ENCODE assay signal across 8 cellular contexts in the genomic region with DNA sequence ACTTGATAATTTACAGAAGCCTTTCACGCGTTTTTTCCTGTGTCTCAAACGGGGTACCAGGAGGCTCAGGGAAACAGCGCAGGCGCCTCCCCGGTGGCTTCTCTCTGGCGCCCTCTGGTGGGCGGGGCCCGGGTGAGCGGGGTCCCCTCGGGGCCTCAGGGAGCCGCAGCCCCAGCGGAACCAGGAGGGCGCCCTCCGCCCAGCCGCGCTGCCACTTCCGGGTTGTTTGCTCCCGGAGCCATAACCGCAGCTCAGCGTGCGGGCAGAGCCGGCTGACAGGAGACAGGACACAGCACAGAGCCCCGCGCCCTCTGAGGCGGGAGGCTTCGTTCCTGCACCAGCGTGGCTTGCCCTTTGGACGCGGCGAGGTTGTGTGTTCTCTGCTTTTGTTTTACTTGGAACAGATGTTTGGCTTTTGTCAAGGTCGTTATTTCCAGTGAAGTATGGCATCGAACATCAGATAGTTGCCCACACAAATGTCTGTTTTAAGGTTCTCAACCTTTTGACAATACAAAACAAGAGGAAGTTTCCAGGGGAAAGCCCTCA. TPM values are rescaled to one million over a fixed set of nuclear protein-coding genes. Genes with fewer than 3 reads are reported as not detected.
DNase-seq lines count a peak whose midpoint lies in the region; ATAC-seq and TF ChIP-seq lines count a peak whose summit lies in the region.

No MANE protein-coding gene starts in this region.

- H2AK5ac ChIP-seq in mesendoderm (ENCODE audit: low read length), result no peak overlapping the region

- H3K27ac ChIP-seq in right atrium auricular region, result no peak overlapping the region
- H3K27ac ChIP-seq in mesendoderm (ENCODE audit: low read depth, low read length), result no peak overlapping the region

- ATAC-seq in GM21515 (IDR thresholded peaks at IDR 0.05; ENCODE audit: unreplicated experiment), result peak; percentile 98

- H3K4me2 ChIP-seq in skeletal muscle satellite cell (ENCODE audit: low read length) (peak overlapping the region; percentile 94), mesendoderm (ENCODE audit: low read length) (no peak overlapping the region)

- H4K5ac ChIP-seq in mesendoderm (ENCODE audit: low read length), result no peak overlapping the region

- H2BK5ac ChIP-seq in mesendoderm (ENCODE audit: low read length), result no peak overlapping the region

- no peaks in the 10 kb centered on the region for H3K79me1 ChIP-seq in mesendoderm (ENCODE audit: low read length)

- DNase-seq in ELF-1 (ENCODE audit: low read depth, low spot score), result peak; percentile 90
- DNase-seq in SW480 (ENCODE audit: low spot score), result peak; percentile 78
- peak; percentile 93 for DNase-seq in activated naive CD8-positive, alpha-beta T cell treated with anti-CD3 and anti-CD28 coated beads, Interleukin-2, amount 50 U/mL, for 16 hours (ENCODE audit: low read depth, low spot score)
- no peak for DNase-seq in right atrium auricular region (ENCODE audit: low spot score)
- DNase-seq in mesendoderm, result no peak

- H3K9me3 ChIP-seq in right atrium auricular region (peaks cover 0 to 22% of the 10 kb centered on the region in 2 donors), skeletal muscle satellite cell (replicated peaks; ENCODE audit: low read length) (no peaks in the 10 kb centered on the region)

- no peaks in the 10 kb centered on the region for H3K79me2 ChIP-seq in mesendoderm (ENCODE audit: control insufficient read depth, insufficient read depth, low read length)

- H2BK15ac ChIP-seq in mesendoderm (replicated peaks; ENCODE audit: low read depth), result no peak overlapping the region

- H4K8ac ChIP-seq in mesendoderm (ENCODE audit: low read depth, low read length), result no peak overlapping the region

- H3K4me1 ChIP-seq in right atrium auricular region (peaks cover 0 to 7% of the 10 kb centered on the region in 2 donors), skeletal muscle satellite cell (ENCODE audit: control insufficient read depth, insufficient read depth, low read length) (peaks cover 11% of the 10 kb centered on the region), mesendoderm (ENCODE audit: control insufficient read depth, low read depth, low read length) (no peaks in the 10 kb centered on the region)

- peak overlapping the region; percentile 71 for H3K9ac ChIP-seq in skeletal muscle satellite cell (ENCODE audit: low read depth, low read length)
- H3K9ac ChIP-seq in mesendoderm (ENCODE audit: low read length), result no peak overlapping the region

- H3K4me3 ChIP-seq in right atrium auricular region (peak overlapping the region; percentile 13 to 46), skeletal muscle satellite cell (ENCODE audit: low read length) (peak overlapping the region; percentile 75), mesendoderm (ENCODE audit: low read length) (no peak overlapping the region)

- H2BK120ac ChIP-seq in mesendoderm (ENCODE audit: low read depth, low read length), result no peak overlapping the region

- no peak overlapping the region for H3K4ac ChIP-seq in mesendoderm (ENCODE audit: low read depth, low read length)

- no peak for TF ChIP-seq EP300 in Ishikawa (IDR thresholded peaks at IDR 0.05; ENCODE audit: borderline replicate concordance)

- H3K56ac ChIP-seq in mesendoderm (ENCODE audit: low read length), result no peak overlapping the region

- peak; percentile 50 for TF ChIP-seq RAD21 in Ishikawa (IDR thresholded peaks at IDR 0.05; ENCODE audit: low read depth)

- H3K36me3 ChIP-seq in right atrium auricular region (no peaks in the 10 kb centered on the region), skeletal muscle satellite cell (ENCODE audit: insufficient read depth, low read length) (no peaks in the 10 kb centered on the region), mesendoderm (ENCODE audit: control insufficient read depth, insufficient read depth, low read length) (no peaks in the 10 kb centered on the region)

- no CpG with 5 or more reads among the region's 33 CpGs for WGBS in mesendoderm (ENCODE audit: extremely low coverage, insufficient coverage, low lambda C conversion rate)

- no peak overlapping the region for H3K23ac ChIP-seq in mesendoderm (ENCODE audit: low read length)

- TF ChIP-seq CTCF in right atrium auricular region (IDR thresholded peaks at IDR 0.05), result peak; percentile 61 to 94

- H3K27me3 ChIP-seq in right atrium auricular region (no peaks in the 10 kb centered on the region), skeletal muscle satellite cell (ENCODE audit: control insufficient read depth, insufficient read depth, low read length) (no peaks in the 10 kb centered on the region), mesendoderm (ENCODE audit: insufficient read depth, low read length, poor library complexity) (no peaks in the 10 kb centered on the region)

- H3K18ac ChIP-seq in mesendoderm (ENCODE audit: low read length), result no peak overlapping the region

TF ChIP-seq in Ishikawa, 13 proteins besides CTCF, POLR2A, EP300 and RAD21:
- TF ChIP-seq ZBTB7A (IDR thresholded peaks at IDR 0.05; ENCODE audit: low read depth), result 0 out of 2 replicates have a peak, but pooled peaks have one; percentile 48
- peak; percentile 51; the same call in 1 of the 2 replicates for TF ChIP-seq YY1 (IDR thresholded peaks at IDR 0.05; ENCODE audit: low read depth)
- TF ChIP-seq, protein P1, sequence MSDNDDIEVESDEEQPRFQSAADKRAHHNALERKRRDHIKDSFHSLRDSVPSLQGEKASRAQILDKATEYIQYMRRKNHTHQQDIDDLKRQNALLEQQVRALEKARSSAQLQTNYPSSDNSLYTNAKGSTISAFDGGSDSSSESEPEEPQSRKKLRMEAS (IDR thresholded peaks at IDR 0.05), result peak; percentile 76
- no peak for TF ChIP-seq NFIC (IDR thresholded peaks at IDR 0.05)

RNA-seq across cellular contexts. Expression of a gene that starts 6.9 kb away (rescaled TPM):
- 1 to 10 TPM in 1 of 2 donors, under 1 TPM in 1; 0.79 to 2.9 TPM for total RNA-seq in right atrium auricular region
- not detected in 2 replicates for total RNA-seq in skeletal muscle satellite cell (2012; rRNA removed)
- polyA plus RNA-seq in mesendoderm (2013, experiment 1 of 2), result 0.06 TPM
- polyA plus RNA-seq in mesendoderm (2013, experiment 2 of 2), result 0.06 TPM

RNA-seq across cellular contexts. Expression of a gene that starts 45.1 kb away (rescaled TPM):
- total RNA-seq in right atrium auricular region, result 1 to 10 TPM in 1 of 2 donors, not detected in 1; 1.1 TPM
- 0.25 and 0.44 TPM in 2 replicates for total RNA-seq in skeletal muscle satellite cell (2012; rRNA removed)
- polyA plus RNA-seq in mesendoderm (2013, experiment 1 of 2), result not detected
- polyA plus RNA-seq in mesendoderm (2013, experiment 2 of 2), result not detected

Comparison
In these comparisons a context has a peak if more than half of its experiments do, and no peak if none do; other contexts are left out.
1. DNase-seq: peak in ELF-1 (single experiment), SW480 (single experiment) and activated naive CD8-positive, alpha-beta T cell treated with anti-CD3 and anti-CD28 coated beads, Interleukin-2, amount 50 U/mL, for 16 hours (single experiment); none in right atrium auricular region (single experiment) and mesendoderm (single experiment).